23 cellular contexts compared by ENCODE assay signal in genomic region chr1:243719476-243719875, GRCh38.
DNase-seq lines count a peak whose midpoint lies in the region; ATAC-seq, FAIRE-seq and TF ChIP-seq lines count a peak whose summit lies in the region.
"Had no signal": no experiment of that assay in that cellular context is flagged by ENCODE, and none has a peak within 500 bp of the region (broad histone marks: within the 10 kb centered on the region; RNA-seq: fewer than 3 reads in every experiment).

No MANE protein-coding gene starts in this region.

- no peak for TF ChIP-seq CTCF in RWPE2 (IDR thresholded peaks at IDR 0.05; ENCODE audit: poor library complexity, severe bottlenecking)
- no peak for TF ChIP-seq CTCF in endothelial cell of umbilical vein (IDR thresholded peaks at IDR 0.05; ENCODE audit: extremely low read depth in 1 of 2, insufficient read depth in 1 of 2, low read depth in 1 of 2, low read length in 2 of 2)
- no peak for TF ChIP-seq CTCF in GM10266 (IDR thresholded peaks at IDR 0.05; ENCODE audit: control insufficient read depth, insufficient read depth, low read depth, missing control alignments)

- H4K91ac ChIP-seq in trophoblast cell (ENCODE audit: low read depth, low read length) = no peak overlapping the region

- FAIRE-seq in endothelial cell of umbilical vein (lab: Jason Lieb, UNC) = no peak

- H3K36me3 Mint-ChIP-seq in activated naive CD4-positive, alpha-beta T cell treated with anti-CD3 and anti-CD28 coated beads, Interleukin-2, amount 50 U/mL, for 72 hours = peaks cover 0 to 15% of the 10 kb centered on the region in 2 donors

- no peaks in the 10 kb centered on the region for H3K9me3 ChIP-seq in GM23248 (ENCODE audit: low read depth)
- no peaks in the 10 kb centered on the region for H3K9me3 ChIP-seq in RWPE2 (ENCODE audit: severe bottlenecking)
- no peaks in the 10 kb centered on the region for H3K9me3 ChIP-seq in endothelial cell of umbilical vein (replicated peaks; ENCODE audit: control insufficient read depth, insufficient read depth, low read length)
- H3K9me3 ChIP-seq in trophoblast cell (ENCODE audit: insufficient read depth, low read depth, low read length) = no peaks in the 10 kb centered on the region
- H3K9me3 ChIP-seq: gastroesophageal sphincter, HAP-1, testis had no signal

- H3K14ac ChIP-seq in trophoblast cell (ENCODE audit: low read length) = peak overlapping the region; percentile 19

- intact Hi-C loops in endothelial cell of umbilical vein (cut with micrococcal nuclease) = loop anchor here (5.0 kb wide), 1 partner anchor 443 kb away; no protein-coding TSS in a partner anchor

- no peaks in the 10 kb centered on the region for H3K9me1 ChIP-seq in endothelial cell of umbilical vein (replicated peaks; ENCODE audit: control insufficient read depth, extremely low read depth, insufficient read depth, low read length)

- peaks cover 7% of the 10 kb centered on the region for H3K79me1 ChIP-seq in trophoblast cell (ENCODE audit: low read length)

- H3F3A ChIP-seq in GM23248 (ENCODE audit: insufficient read depth) = peaks cover 43% of the 10 kb centered on the region

- H2BK120ac ChIP-seq in trophoblast cell (ENCODE audit: insufficient read depth, low read length, poor library complexity) = no peak overlapping the region

- no peaks in the 10 kb centered on the region for H3K9me2 ChIP-seq in GM23248 (ENCODE audit: insufficient read depth)

- peak overlapping the region; percentile 38 for H3K27ac ChIP-seq in GM23248
- peak overlapping the region; percentile 96 for H3K27ac ChIP-seq in RWPE2 (ENCODE audit: poor library complexity, severe bottlenecking)
- H3K27ac ChIP-seq in endothelial cell of umbilical vein (ENCODE audit: insufficient read depth, low read depth, low read length) = peak overlapping the region; percentile 63
- peak overlapping the region; percentile 14 for H3K27ac ChIP-seq in trophoblast cell (ENCODE audit: low read depth, low read length)
- H3K27ac ChIP-seq: gastroesophageal sphincter, parathyroid adenoma, testis had no signal

- H3K4me3 ChIP-seq in GM23248 (peak overlapping the region; percentile 15), RWPE2 (ENCODE audit: severe bottlenecking) (no peak overlapping the region), endothelial cell of umbilical vein (replicated peaks in 1 of 3; ENCODE audit: insufficient read depth in 1 of 3, low read depth in 1 of 3, low read length in 3 of 3) (no peak overlapping the region), trophoblast cell (ENCODE audit: low read depth, low read length) (no peak overlapping the region)
- H3K4me3 ChIP-seq: gastroesophageal sphincter, HAP-1, testis had no signal

- no peak overlapping the region for H2AFZ ChIP-seq in GM23248
- no peak overlapping the region for H2AFZ ChIP-seq in endothelial cell of umbilical vein (ENCODE audit: low read depth, low read length)
- H2AFZ ChIP-seq in trophoblast cell (ENCODE audit: insufficient read depth, low read length, poor library complexity) = no peak overlapping the region
- H2AFZ ChIP-seq: parathyroid adenoma had no signal

- no peak overlapping the region for H3K27ac Mint-ChIP-seq in activated naive CD4-positive, alpha-beta T cell treated with anti-CD3 and anti-CD28 coated beads, Interleukin-2, amount 50 U/mL, for 72 hours
- H3K27ac Mint-ChIP-seq: stimulated activated memory B cell treated with anti-CD40 and anti-IgM and Interleukin-4, amounts not matched to agents 10 μg/mL and 1 μg/mL and 100 μg/mL, for 72 hours had no signal

- H3K4me1 ChIP-seq in GM23248 (ENCODE audit: insufficient read depth) (peaks cover 70% of the 10 kb centered on the region), RWPE2 (ENCODE audit: insufficient read depth, poor library complexity, severe bottlenecking) (peaks cover 37% of the 10 kb centered on the region), endothelial cell of umbilical vein (ENCODE audit: control insufficient read depth, extremely low read depth, insufficient read depth, low read length) (peaks cover 18% of the 10 kb centered on the region), trophoblast cell (ENCODE audit: control insufficient read depth in 1 of 2, insufficient read depth in 2 of 2, low read length in 2 of 2) (peaks cover 2 to 3% of the 10 kb centered on the region in 2 experiments)
- H3K4me1 ChIP-seq: testis had no signal

- H3K36me3 ChIP-seq in GM23248 (ENCODE audit: low read depth) (no peaks in the 10 kb centered on the region), RWPE2 (ENCODE audit: low read depth) (no peaks in the 10 kb centered on the region), endothelial cell of umbilical vein (ENCODE audit: control insufficient read depth in 2 of 2, extremely low read depth in 1 of 2, insufficient read depth in 2 of 2, low read length in 2 of 2) (no peaks in the 10 kb centered on the region), trophoblast cell (ENCODE audit: control insufficient read depth in 1 of 2, insufficient read depth in 2 of 2, low read length in 2 of 2) (no peaks in the 10 kb centered on the region)
- H3K36me3 ChIP-seq: gastroesophageal sphincter, HAP-1 had no signal

- no peak overlapping the region for H3K4ac ChIP-seq in trophoblast cell (ENCODE audit: low read depth, low read length)

- POLR2A ChIA-PET in endothelial cell of umbilical vein (lab: Charles Lee) = no interaction called here

- H3K23ac ChIP-seq in trophoblast cell (ENCODE audit: low read length) = no peak overlapping the region

- no peak for ATAC-seq in RWPE2 (ENCODE audit: low read depth)
- ATAC-seq in activated naive CD4-positive, alpha-beta T cell treated with anti-CD3 and anti-CD28 coated beads, Interleukin-2, amount 50 U/mL, for 72 hours = no peak
- ATAC-seq: gastroesophageal sphincter; naive thymus-derived CD4-positive, alpha-beta T cell; sciatic nerve; stimulated activated memory B cell treated with anti-CD40 and anti-IgM and Interleukin-4, amounts not matched to agents 10 μg/mL and 1 μg/mL and 100 μg/mL, for 72 hours had no signal

- DNase-seq in GM23248 (no peak), RWPE2 (ENCODE audit: low spot score) (no peak), endothelial cell of umbilical vein (ENCODE audit: low read depth, low spot score) (peak; percentile 32), trophoblast cell (no peak), GM10266 (ENCODE audit: extremely low spot score) (no peak), NCI-H510A treated with DMSO at 0.1 percent for 48 hours (lab: John Stamatoyannopoulos, UW) (no peak)
- DNase-seq in activated naive CD4-positive, alpha-beta T cell treated with anti-CD3 and anti-CD28 coated beads, Interleukin-2, amount 50 U/mL, for 72 hours (ENCODE audit: low spot score in 2 of 2) = no peak
- DNase-seq: activated CD4-positive, alpha-beta T cell treated with anti-CD3 and anti-CD28 coated beads, Interleukin-2, amount 50 U/mL, for 4 hours; activated CD8-positive, alpha-beta memory T cell treated with anti-CD3 and anti-CD28 coated beads, Interleukin-2, amount 50 U/mL, for 48 hours; activated gamma-delta T cell; caudate nucleus; erythroblast; kidney; naive thymus-derived CD4-positive, alpha-beta T cell; NCI-H1092 treated with DMSO at 0.1 percent for 48 hours; NCI-H2081 treated with DMSO at 0.1 percent for 48 hours; NCI-H446; testis had no signal

- 81 to 83% methylated on average over 2 of the region's 2 CpGs for WGBS in GM23248 (ENCODE audit: low coverage in 1 of 2, low lambda C conversion rate in 2 of 2, missing lambda C conversion rate in 2 of 2), 2 experiments
- no CpG with 5 or more reads among the region's 2 CpGs for WGBS in trophoblast cell (ENCODE audit: extremely low coverage, insufficient coverage, insufficient read length)

- H2BK12ac ChIP-seq in trophoblast cell (ENCODE audit: low read length) = peak overlapping the region; percentile 12

- H3K9ac ChIP-seq in GM23248 = no peak overlapping the region
- peak overlapping the region; percentile 38 for H3K9ac ChIP-seq in endothelial cell of umbilical vein (replicated peaks; ENCODE audit: extremely low read depth, insufficient read depth, low read length)
- no peak overlapping the region for H3K9ac ChIP-seq in trophoblast cell (ENCODE audit: low read length)
- H3K9ac ChIP-seq: parathyroid adenoma had no signal

- H3K18ac ChIP-seq in trophoblast cell (ENCODE audit: low read length) = no peak overlapping the region

- CTCF ChIA-PET in endothelial cell of umbilical vein (lab: Charles Lee) = no interaction called here

- TF ChIP-seq POLR2A in endothelial cell of umbilical vein (IDR thresholded peaks at IDR 0.05; ENCODE audit: low read depth, low read length) = no peak

- H3K27me3 ChIP-seq in GM23248 (replicated peaks; ENCODE audit: insufficient read depth) (no peaks in the 10 kb centered on the region), RWPE2 (ENCODE audit: insufficient read depth, poor library complexity, severe bottlenecking) (no peaks in the 10 kb centered on the region), endothelial cell of umbilical vein (ENCODE audit: control insufficient read depth in 2 of 2, insufficient read depth in 2 of 2, low read length in 2 of 2) (no peaks in the 10 kb centered on the region), trophoblast cell (ENCODE audit: insufficient read depth, low read length) (no peaks in the 10 kb centered on the region)
- H3K27me3 ChIP-seq: gastroesophageal sphincter, testis had no signal

- H2BK5ac ChIP-seq in trophoblast cell (ENCODE audit: low read depth, low read length, poor library complexity) = no peak overlapping the region

- no peak overlapping the region for H2AK5ac ChIP-seq in trophoblast cell (ENCODE audit: low read length)

- H3K9me3 Mint-ChIP-seq in activated naive CD4-positive, alpha-beta T cell treated with anti-CD3 and anti-CD28 coated beads, Interleukin-2, amount 50 U/mL, for 72 hours = peaks cover 0 to 4% of the 10 kb centered on the region in 2 donors
- H3K9me3 Mint-ChIP-seq: stimulated activated memory B cell treated with anti-CD40 and anti-IgM and Interleukin-4, amounts not matched to agents 10 μg/mL and 1 μg/mL and 100 μg/mL, for 72 hours had no signal

- H3K4me2 ChIP-seq in GM23248 (ENCODE audit: unreplicated experiment) (peak overlapping the region; percentile 69), endothelial cell of umbilical vein (ENCODE audit: insufficient read depth, low read length) (peak overlapping the region; percentile 66), trophoblast cell (ENCODE audit: low read length) (no peak overlapping the region)

- H4K8ac ChIP-seq in trophoblast cell (ENCODE audit: low read depth, low read length) = no peak overlapping the region

- in situ Hi-C loops in GM23248 (cut with MboI) = no loop called here

- dilution Hi-C loops in endothelial cell of umbilical vein (cut with MboI; ENCODE audit: extremely low pct_ligation_motif_present, low sequenced_read_pairs) = no loop called here

- peaks cover 85% of the 10 kb centered on the region for H3K79me2 ChIP-seq in GM23248 (ENCODE audit: insufficient read depth)
- peaks cover 24% of the 10 kb centered on the region for H3K79me2 ChIP-seq in endothelial cell of umbilical vein (ENCODE audit: control insufficient read depth, insufficient read depth, low read length)
- H3K79me2 ChIP-seq in trophoblast cell (ENCODE audit: control insufficient read depth, insufficient read depth, low read length, poor library complexity) = peaks cover 2% of the 10 kb centered on the region

- no peak overlapping the region for H4K12ac ChIP-seq in trophoblast cell (ENCODE audit: low read depth, low read length)

- no TSS peak for BruUV-seq in endothelial cell of umbilical vein (replicated peaks; lab: Mats Ljungman, UMichigan)

- H4K20me1 ChIP-seq in GM23248 (ENCODE audit: insufficient read depth) = no peaks in the 10 kb centered on the region
- H4K20me1 ChIP-seq in endothelial cell of umbilical vein (replicated peaks; ENCODE audit: control insufficient read depth, extremely low read depth, insufficient read depth, low read length) = no peaks in the 10 kb centered on the region

Comparison
In these comparisons a context has a peak if more than half of its experiments do, and no peak if none do; other contexts are left out.
1. H3K27ac ChIP-seq: peak in every context shown above with its lines; median percentile 96 in RWPE2; 63 in endothelial cell of umbilical vein; 38 in GM23248; 14 in trophoblast cell.